9 cellular contexts compared by ENCODE assay signal in the genomic region with DNA sequence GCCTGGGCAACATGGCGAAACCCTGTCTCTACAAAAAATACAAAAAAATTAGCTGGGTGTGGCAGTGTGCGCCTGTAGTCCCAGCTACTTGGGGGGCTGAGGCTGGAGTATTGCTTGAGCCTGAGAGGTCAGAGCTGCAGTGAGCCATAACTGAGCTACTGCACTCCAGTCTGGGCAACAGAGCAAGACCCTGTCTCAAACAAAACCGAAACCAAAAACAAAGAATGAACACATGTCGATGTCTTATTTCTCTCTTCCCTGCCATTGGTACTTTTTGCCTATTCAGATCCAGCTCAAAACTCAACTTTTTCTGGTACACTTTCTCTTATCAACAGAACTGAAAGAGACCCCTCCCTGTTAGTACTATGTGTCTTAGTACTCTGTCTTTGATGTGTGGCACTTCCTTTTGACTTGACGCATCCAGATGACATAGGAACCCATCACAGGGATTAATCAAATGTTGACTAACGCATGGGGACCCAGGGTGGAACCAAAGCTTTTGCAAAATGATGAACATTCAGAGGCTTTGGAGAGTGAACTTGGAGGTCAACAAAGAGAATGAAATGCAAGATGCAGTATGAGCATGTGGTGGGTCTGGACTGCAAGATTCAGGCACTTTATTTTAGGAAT. TPM values are rescaled to one million over a fixed set of nuclear protein-coding genes. Genes with fewer than 3 reads are reported as not detected.
DNase-seq lines count a peak whose midpoint lies in the region; ATAC-seq and TF ChIP-seq lines count a peak whose summit lies in the region.
"Had no signal": no experiment of that assay in that cellular context is flagged by ENCODE, and none has a peak within 500 bp of the region (broad histone marks: within the 10 kb centered on the region; RNA-seq: fewer than 3 reads in every experiment).

No MANE protein-coding gene starts in this region.

- H3K9me3 ChIP-seq in left ventricle myocardium inferior (replicated peaks) (no peaks in the 10 kb centered on the region), esophagus muscularis mucosa (no peaks in the 10 kb centered on the region), tibial artery (no peaks in the 10 kb centered on the region)

- H3K27ac ChIP-seq in left ventricle myocardium inferior (replicated peaks) (peak overlapping the region; percentile 61), esophagus muscularis mucosa (replicated peaks in 1 of 4) (peak overlapping the region; percentile 38 to 71 (median 54)), tibial artery (peak overlapping the region; percentile 22 to 28)
- H3K27ac ChIP-seq: C4-2B had no signal

- ATAC-seq in Right ventricle myocardium inferior (no peak), HG03196 (IDR thresholded peaks at IDR 0.05; ENCODE audit: unreplicated experiment) (peak; percentile 44)

- intact Hi-C loops in left ventricle myocardium inferior (cut with micrococcal nuclease): no loop called here
- intact Hi-C loops in Right ventricle myocardium inferior (cut with DNase I): no loop called here
- intact Hi-C loops in esophagus muscularis mucosa (cut with DNase I): no loop called here
- intact Hi-C loops in tibial artery (cut with DNase I; ENCODE audit: low total_unique reads): no loop called here

- H3K27me3 ChIP-seq in left ventricle myocardium inferior (ENCODE audit: low read depth): no peaks in the 10 kb centered on the region
- no peaks in the 10 kb centered on the region for H3K27me3 ChIP-seq in esophagus muscularis mucosa
- H3K27me3 ChIP-seq in tibial artery: no peaks in the 10 kb centered on the region

- H3K4me3 ChIP-seq in left ventricle myocardium inferior (peak overlapping the region; percentile 22), esophagus muscularis mucosa (no peak overlapping the region), tibial artery (no peak overlapping the region)

- TF ChIP-seq CTCF in left ventricle myocardium inferior (IDR thresholded peaks at IDR 0.05; ENCODE audit: borderline replicate concordance) (no peak), esophagus muscularis mucosa (IDR thresholded peaks at IDR 0.05) (no peak), tibial artery (IDR thresholded peaks at IDR 0.05) (no peak)

- no peak for TF ChIP-seq POLR2A in esophagus muscularis mucosa (IDR thresholded peaks at IDR 0.05; ENCODE audit: low read depth)

- H3K4me1 ChIP-seq in left ventricle myocardium inferior (peaks cover 24% of the 10 kb centered on the region), esophagus muscularis mucosa (peaks cover 14 to 63% (median 49%) of the 10 kb centered on the region in 4 donors), tibial artery (peaks cover 0 to 39% (median 9%) of the 10 kb centered on the region in 4 donors)

- WGBS in esophagus muscularis mucosa: 82% methylated on average over 6 of the region's 6 CpGs

- H3K36me3 ChIP-seq in left ventricle myocardium inferior (no peaks in the 10 kb centered on the region), esophagus muscularis mucosa (no peaks in the 10 kb centered on the region), tibial artery (no peaks in the 10 kb centered on the region)

- DNase-seq in left ventricle myocardium inferior (no peak), Right ventricle myocardium inferior (ENCODE audit: missing footprints) (no peak), esophagus muscularis mucosa (ENCODE audit: extremely low spot score) (no peak), tibial artery (no peak), NCI-H1105 (lab: John Stamatoyannopoulos, UW) (no peak), DMS 273 (lab: John Stamatoyannopoulos, UW; ENCODE audit: unreplicated experiment) (no peak), NK-92 (lab: John Stamatoyannopoulos, UW; ENCODE audit: unreplicated experiment) (no peak)

- TF ChIP-seq EP300 in esophagus muscularis mucosa (IDR thresholded peaks at IDR 0.05): no peak

RNA-seq across cellular contexts. Expression of a gene that starts 44.8 kb away (rescaled TPM):
- 13.1 TPM for total RNA-seq in left ventricle myocardium inferior
- total RNA-seq in Right ventricle myocardium inferior: 18.1 TPM
- total RNA-seq in esophagus muscularis mucosa: 100 to 1,000 TPM; 108 to 215 (median 187) TPM
